In genomic region chr3:183563686-183563941, GRCh38 we compare ENCODE assay signal across 28 cellular contexts.
"Had no signal": no experiment of that assay in that cellular context is flagged by ENCODE, and none has a peak within 500 bp of the region (broad histone marks: within the 10 kb centered on the region; RNA-seq: fewer than 3 reads in every experiment).

No MANE protein-coding gene starts in this region.

- H3K4me1 ChIP-seq: pancreas, prostate gland, sigmoid colon, tibial artery, upper lobe of right lung had no signal

- H3K36me3 ChIP-seq: heart left ventricle, pancreas, prostate gland, sigmoid colon, stomach, tibial artery, upper lobe of right lung had no signal

- ATAC-seq: esophagus mucosa, left colon, pancreas, upper lobe of right lung had no signal

- H3K4me3 ChIP-seq: heart left ventricle, pancreas, prostate gland, sigmoid colon, stomach, tibial artery, upper lobe of right lung had no signal

- H3K9me3 ChIP-seq: pancreas, prostate gland, sigmoid colon, stomach, tibial artery, upper lobe of right lung had no signal

- H3K27me3 ChIP-seq: heart left ventricle, pancreas, sigmoid colon, stomach, tibial artery, upper lobe of right lung had no signal

- DNase-seq: activated B cell treated with CpG ODN at 0.5 μM for 24 hours; activated CD4-positive, alpha-beta T cell treated with anti-CD3 and anti-CD28 coated beads, Interleukin-2, amount 50 U/mL, for 1 hour; activated gamma-delta T cell; activated naive CD4-positive, alpha-beta T cell treated with anti-CD3 and anti-CD28 coated beads, Interleukin-2, amount 10 ng/mL, durations not matched to agents 7 days and 5 days; activated T-cell treated with anti-CD3 and anti-CD28 coated beads for 4 hours; amniotic stem cell; caudate nucleus; foreskin fibroblast; heart left ventricle; hypothalamus; immature natural killer cell; kidney; left colon; naive B cell; nephron progenitor cell; pancreas; retina; sigmoid colon; small intestine; stimulated activated CD4-positive, alpha-beta T cell treated with anti-CD3 and anti-CD28 coated beads, Interleukin-1b, Interleukin-23, amount 100 ng/mL, for 48 hours; stimulated activated CD4-positive, alpha-beta T cell treated with anti-CD3 and anti-CD28 coated beads, Interleukin-4, amount 100 ng/mL, for 4 hours; stimulated activated CD8-positive, alpha-beta memory T cell treated with anti-CD3 and anti-CD28 coated beads, Interleukin-4, amount 100 ng/mL, for 48 hours; stimulated activated naive B cell treated with anti-CD40 and anti-IgM and Interleukin-4, amounts not matched to agents 10 μg/mL and 1 μg/mL and 100 μg/mL, for 72 hours; stomach; tibial artery; upper lobe of right lung had no signal

- H3K27ac ChIP-seq: pancreas, prostate gland, sigmoid colon, tibial artery, upper lobe of right lung had no signal
